Comparison of ENCODE assay signal across 9 cellular contexts in the genomic region with DNA sequence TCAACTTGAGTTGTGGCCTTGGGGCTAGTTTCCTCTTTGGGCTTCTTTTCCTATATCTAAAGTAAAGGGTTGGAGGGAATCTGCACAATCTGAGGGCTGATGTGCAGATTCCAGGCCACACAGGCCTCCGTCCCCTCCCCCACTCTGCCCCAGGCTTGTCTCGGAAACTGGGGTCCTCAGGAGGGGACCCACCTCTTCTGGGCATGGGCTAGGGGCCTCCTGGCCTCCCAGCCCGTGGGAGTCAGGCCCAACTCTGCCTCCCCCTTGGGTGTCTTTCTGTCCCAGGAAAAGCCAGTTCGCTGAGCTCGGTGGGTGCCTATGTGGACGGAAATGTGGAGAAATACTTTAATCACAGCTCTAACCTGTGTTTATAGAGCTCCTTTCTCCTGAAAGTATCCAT. TPM values are rescaled to one million over a fixed set of nuclear protein-coding genes. Genes with fewer than 3 reads are reported as not detected.
DNase-seq lines count a peak whose midpoint lies in the region; ATAC-seq and TF ChIP-seq lines count a peak whose summit lies in the region.
"Had no signal": no experiment of that assay in that cellular context is flagged by ENCODE, and none has a peak within 500 bp of the region (broad histone marks: within the 10 kb centered on the region; RNA-seq: fewer than 3 reads in every experiment).

No MANE protein-coding gene starts in this region.

- H3K27me3 ChIP-seq in right atrium auricular region (no peaks in the 10 kb centered on the region), right cardiac atrium (ENCODE audit: control insufficient read depth, insufficient read depth) (no peaks in the 10 kb centered on the region), psoas muscle (ENCODE audit: insufficient read depth in 3 of 3, low read length in 2 of 3) (no peaks in the 10 kb centered on the region)

- H3K4me3 ChIP-seq in right atrium auricular region (peak overlapping the region; percentile 16 to 75), right cardiac atrium (ENCODE audit: low read length) (peak overlapping the region; percentile 95), psoas muscle (peak overlapping the region; percentile 34)

- intact Hi-C loops in cardiac septum (cut with DNase I) (no loop called here), right cardiac atrium (cut with DNase I) (loop anchor here (5.0 kb wide), 2 partner anchors 65 to 145 kb away; no protein-coding TSS in a partner anchor), psoas muscle (cut with DNase I) (no loop called here)

- DNase-seq in right atrium auricular region (ENCODE audit: low spot score): no peak
- DNase-seq in cardiac septum (ENCODE audit: low spot score): no peak
- peak in 2 of 3 donors; percentile 66 to 67 for DNase-seq in right cardiac atrium
- DNase-seq in psoas muscle: no peak
- DNase-seq in KBM-7: no peak
- DNase-seq: activated CD8-positive, alpha-beta memory T cell treated with anti-CD3 and anti-CD28 coated beads, Interleukin-2, amount 50 U/mL, for 4 hours had no signal

- WGBS in right cardiac atrium: 34% methylated on average over 6 of the region's 6 CpGs
- WGBS in psoas muscle, 3 donors: 88 to 95% (median 89%) methylated on average over 6 of the region's 6 CpGs

- H3K36me3 ChIP-seq in right atrium auricular region (no peaks in the 10 kb centered on the region), psoas muscle (ENCODE audit: insufficient read depth in 1 of 2, low read depth in 1 of 2) (no peaks in the 10 kb centered on the region)

- ATAC-seq in right cardiac atrium (no peak), psoas muscle (no peak), GM18511 (IDR thresholded peaks at IDR 0.05; ENCODE audit: unreplicated experiment) (no peak), HG03108 (IDR thresholded peaks at IDR 0.05; ENCODE audit: unreplicated experiment) (no peak), GM21786 (IDR thresholded peaks at IDR 0.05; ENCODE audit: unreplicated experiment) (no peak)

- H3K4me1 ChIP-seq in right atrium auricular region (peaks cover 0 to 47% of the 10 kb centered on the region in 2 donors), right cardiac atrium (ENCODE audit: control insufficient read depth, insufficient read depth, low read length) (peaks cover 18% of the 10 kb centered on the region), psoas muscle (peaks cover 11% of the 10 kb centered on the region)

- H3K9me3 ChIP-seq in right atrium auricular region (no peaks in the 10 kb centered on the region), right cardiac atrium (ENCODE audit: control insufficient read depth, low read length) (no peaks in the 10 kb centered on the region), psoas muscle (no peaks in the 10 kb centered on the region)

- in situ Hi-C loops in KBM-7 (cut with MboI; ENCODE audit: low pct_unique_long_range_greater_than_20kb, low sequenced_read_pairs): no loop called here

- TF ChIP-seq CTCF in right atrium auricular region (IDR thresholded peaks at IDR 0.05) (no peak), psoas muscle (IDR thresholded peaks at IDR 0.05) (no peak)

- peak overlapping the region; percentile 69 to 72 for H3K27ac ChIP-seq in right atrium auricular region
- peak overlapping the region; percentile 92 for H3K27ac ChIP-seq in right cardiac atrium (ENCODE audit: low read length)
- no peak overlapping the region for H3K27ac ChIP-seq in psoas muscle

RNA-seq across cellular contexts. Expression of a gene that starts 4.8 kb away (rescaled TPM):
- total RNA-seq in right atrium auricular region: 100 to 1,000 TPM in 1 of 2 donors, 10 to 100 TPM in 1; 20.8 to 104 TPM
- total RNA-seq in cardiac septum: 50.2 TPM
- 10 to 100 TPM; 54.5 to 68.8 (median 63.2) TPM for total RNA-seq in right cardiac atrium
- 31.6 TPM for polyA plus RNA-seq in right cardiac atrium
- total RNA-seq in psoas muscle: 1 to 10 TPM; 1.3 to 5.5 (median 3.8) TPM
- polyA plus RNA-seq in psoas muscle: 1 to 10 TPM in 1 of 3 donors, under 1 TPM in 2; 0.52 to 3.0 (median 0.79) TPM

Comparison
In these comparisons a context has a peak if more than half of its experiments do, and no peak if none do; other contexts are left out.
1. DNase-seq: peak in right cardiac atrium (2 of 3); none in right atrium auricular region (single experiment), cardiac septum (single experiment), psoas muscle (0 of 2) and KBM-7 (single experiment).
2. intact Hi-C loops: an anchor here in right cardiac atrium (5.0 kb wide); none called in cardiac septum and psoas muscle.
3. H3K4me3 ChIP-seq: peak in every context shown above with its lines; median percentile 95 in right cardiac atrium; 46 in right atrium auricular region; 34 in psoas muscle.